In genomic region chr9:16869140-16869903, GRCh38 we compare ENCODE assay signal across 9 cellular contexts. TPM values are rescaled to one million over a fixed set of nuclear protein-coding genes. Genes with fewer than 3 reads are reported as not detected.
DNase-seq lines count a peak whose midpoint lies in the region; ATAC-seq lines count a peak whose summit lies in the region.
"Had no signal": no experiment of that assay in that cellular context is flagged by ENCODE, and none has a peak within 500 bp of the region (broad histone marks: within the 10 kb centered on the region; RNA-seq: fewer than 3 reads in every experiment).

No MANE protein-coding gene starts in this region.

- DNase-seq in DMS 273 (lab: John Stamatoyannopoulos, UW; ENCODE audit: unreplicated experiment) (peak; percentile 31), DMS 273 treated with DMSO at 0.1 percent for 48 hours (lab: John Stamatoyannopoulos, UW) (no peak), immature natural killer cell (peak; percentile 14 to 23 (median 20)), NCI-H2029 treated with DMSO at 0.1 percent for 48 hours (lab: John Stamatoyannopoulos, UW) (no peak), hepatic stellate cell (ENCODE audit: low spot score) (no peak), NCI-H1930 (lab: John Stamatoyannopoulos, UW) (no peak)
- no peak for DNase-seq in activated naive CD8-positive, alpha-beta T cell treated with anti-CD3 and anti-CD28 coated beads, Interleukin-2, amount 50 U/mL, for 24 hours

- H3K27ac ChIP-seq in skin epidermis: peak overlapping the region in 13 of 21 experiments; percentile 44 to 95 (median 87)
- H3K27ac ChIP-seq: 22Rv1 had no signal

- peak overlapping the region; percentile 29 for H3K4me3 Mint-ChIP-seq in activated naive CD8-positive, alpha-beta T cell treated with anti-CD3 and anti-CD28 coated beads, Interleukin-2, amount 50 U/mL, for 24 hours
- peak overlapping the region; percentile 88 to 99 (median 98) for H3K4me3 Mint-ChIP-seq in immature natural killer cell

- H3K4me1 Mint-ChIP-seq in activated naive CD8-positive, alpha-beta T cell treated with anti-CD3 and anti-CD28 coated beads, Interleukin-2, amount 50 U/mL, for 24 hours: peaks cover 2% of the 10 kb centered on the region
- peaks cover 46 to 54% of the 10 kb centered on the region in 2 donors for H3K4me1 Mint-ChIP-seq in immature natural killer cell

- no peak for ATAC-seq in activated naive CD8-positive, alpha-beta T cell treated with anti-CD3 and anti-CD28 coated beads, Interleukin-2, amount 50 U/mL, for 24 hours

- H3K9me3 Mint-ChIP-seq in activated naive CD8-positive, alpha-beta T cell treated with anti-CD3 and anti-CD28 coated beads, Interleukin-2, amount 50 U/mL, for 24 hours: no peaks in the 10 kb centered on the region
- no peaks in the 10 kb centered on the region for H3K9me3 Mint-ChIP-seq in immature natural killer cell

- peaks cover 43% of the 10 kb centered on the region for H3K27me3 Mint-ChIP-seq in activated naive CD8-positive, alpha-beta T cell treated with anti-CD3 and anti-CD28 coated beads, Interleukin-2, amount 50 U/mL, for 24 hours
- H3K27me3 Mint-ChIP-seq in immature natural killer cell (ENCODE audit: low read depth in 3 of 3): peaks cover 11 to 12% (median 11%) of the 10 kb centered on the region in 3 donors

- H3K36me3 Mint-ChIP-seq in activated naive CD8-positive, alpha-beta T cell treated with anti-CD3 and anti-CD28 coated beads, Interleukin-2, amount 50 U/mL, for 24 hours (ENCODE audit: low read depth): no peaks in the 10 kb centered on the region
- no peaks in the 10 kb centered on the region for H3K36me3 Mint-ChIP-seq in immature natural killer cell

- peak overlapping the region; percentile 47 to 75 (median 55) for H3K4me3 ChIP-seq in skin epidermis

- no peak overlapping the region for H3K27ac Mint-ChIP-seq in activated naive CD8-positive, alpha-beta T cell treated with anti-CD3 and anti-CD28 coated beads, Interleukin-2, amount 50 U/mL, for 24 hours
- peak overlapping the region; percentile 45 to 85 (median 78) for H3K27ac Mint-ChIP-seq in immature natural killer cell

RNA-seq across cellular contexts. Expression of gene BNC2, which starts 1.1 kb away (rescaled TPM):
- polyA plus RNA-seq in immature natural killer cell: 10 to 100 TPM in 1 of 3 donors, 1 to 10 TPM in 2; 6.5 to 11.0 (median 7.7) TPM

Comparison
In these comparisons a context has a peak if more than half of its experiments do, and no peak if none do; other contexts are left out.
1. DNase-seq: peak in DMS 273 (single experiment) and immature natural killer cell (3 of 3); none in DMS 273 treated with DMSO at 0.1 percent for 48 hours (single experiment), activated naive CD8-positive, alpha-beta T cell treated with anti-CD3 and anti-CD28 coated beads, Interleukin-2, amount 50 U/mL, for 24 hours (single experiment), NCI-H2029 treated with DMSO at 0.1 percent for 48 hours (single experiment), hepatic stellate cell (single experiment) and NCI-H1930 (0 of 2).